In genomic region chr19:45668342-45668871, GRCh38 we compare ENCODE assay signal across 1 cellular context.
A peak's percentile ranks its signal among the peaks of the same experiment; 100 is the strongest.
TF ChIP-seq lines count a peak whose summit lies in the region.

No MANE protein-coding gene starts in this region.

TF ChIP-seq in K562, 482 proteins besides CTCF, POLR2A, EP300 and RAD21 (continued from another document):
- 0 out of 2 replicates have a peak, but pooled peaks have one; percentile 6 for TF ChIP-seq HINFP (tag; conservative IDR thresholded peaks at IDR 0.05; ENCODE audit: low read depth)
- TF ChIP-seq KAT7 (CRISPR knock-in tag; IDR thresholded peaks at IDR 0.05; ENCODE audit: borderline replicate concordance): 0 out of 2 replicates have a peak, but pooled peaks have one; percentile 36
- TF ChIP-seq AFF1 (IDR thresholded peaks at IDR 0.05; ENCODE audit: low read depth in 1 of 2, partially characterized antibody in 2 of 2): peak; percentile 13 to 52
- no peak for TF ChIP-seq TCF7 (IDR thresholded peaks at IDR 0.05; ENCODE audit: borderline replicate concordance)
- TF ChIP-seq ASH1L (IDR thresholded peaks at IDR 0.05; ENCODE audit: borderline replicate concordance, low read depth, partially characterized antibody): no peak
- TF ChIP-seq SNRNP70 (optimal IDR thresholded peaks at IDR 0.05; ENCODE audit: low read depth, low read length): no peak
- no peak for TF ChIP-seq ZNF354B (CRISPR knock-in tag; IDR thresholded peaks at IDR 0.05)
- no peak for TF ChIP-seq SMC3 (conservative IDR thresholded peaks at IDR 0.05; ENCODE audit: insufficient read depth, low read depth, low read length)
- 0 out of 2 replicates have a peak, but pooled peaks have one; percentile 29 for TF ChIP-seq FOSL1 (tag; conservative IDR thresholded peaks at IDR 0.05)
- TF ChIP-seq ZC3H8 (IDR thresholded peaks at IDR 0.05): peak; percentile 78
